Comparison of ENCODE assay signal across 9 cellular contexts in genomic region chr2:128305555-128306080, GRCh38. TPM values are rescaled to one million over a fixed set of nuclear protein-coding genes. Genes with fewer than 3 reads are reported as not detected.
A peak's percentile ranks its signal among the peaks of the same experiment; 100 is the strongest.
DNase-seq lines count a peak whose midpoint lies in the region; ATAC-seq and TF ChIP-seq lines count a peak whose summit lies in the region.
"Had no signal": no experiment of that assay in that cellular context is flagged by ENCODE, and none has a peak within 500 bp of the region (broad histone marks: within the 10 kb centered on the region; RNA-seq: fewer than 3 reads in every experiment).

No MANE protein-coding gene starts in this region.

- H3K36me3 Mint-ChIP-seq in WTC11 (no peaks in the 10 kb centered on the region), memory B cell (peaks cover 9% of the 10 kb centered on the region), T-cell (peaks cover 4% of the 10 kb centered on the region)

- H3K27me3 Mint-ChIP-seq in WTC11 (ENCODE audit: low read depth) (no peaks in the 10 kb centered on the region), memory B cell (no peaks in the 10 kb centered on the region), T-cell (no peaks in the 10 kb centered on the region)

- peaks cover 57% of the 10 kb centered on the region for H3K4me1 Mint-ChIP-seq in WTC11
- H3K4me1 Mint-ChIP-seq in memory B cell = peaks cover 46% of the 10 kb centered on the region
- peaks cover 7 to 15% (median 10%) of the 10 kb centered on the region in 3 donors for H3K4me1 Mint-ChIP-seq in T-cell

- peak overlapping the region; percentile 58; the same call in 1 of the 2 replicates for H3K27ac Mint-ChIP-seq in WTC11
- peak overlapping the region; percentile 38 for H3K27ac Mint-ChIP-seq in memory B cell
- H3K27ac Mint-ChIP-seq in T-cell = no peak overlapping the region

- ATAC-seq in GM19328 (IDR thresholded peaks at IDR 0.05; ENCODE audit: unreplicated experiment) (peak; percentile 51), HG03520 (IDR thresholded peaks at IDR 0.05; ENCODE audit: unreplicated experiment) (peak; percentile 43), WTC11 (no peak), memory B cell (ENCODE audit: low read depth) (peak; percentile 94), T-cell (replicated peaks in 1 of 4) (no peak)
- ATAC-seq: Panc1 had no signal

- H3K9me3 Mint-ChIP-seq in WTC11 (no peaks in the 10 kb centered on the region), memory B cell (no peaks in the 10 kb centered on the region), T-cell (no peaks in the 10 kb centered on the region)

- no peak for DNase-seq in WTC11 (ENCODE audit: low spot score)
- peak in 1 of 2 donors; percentile 38 for DNase-seq in memory B cell (ENCODE audit: low spot score in 2 of 2)
- no peak for DNase-seq in T-cell
- no peak for DNase-seq in superior temporal gyrus (ENCODE audit: extremely low spot score)
- no peak for DNase-seq in EL
- DNase-seq in hippocampal formation (lab: John Stamatoyannopoulos, UW) = no peak

- TF ChIP-seq CTCF in WTC11 (IDR thresholded peaks at IDR 0.05) = no peak

- H3K4me3 Mint-ChIP-seq in WTC11 = no peak overlapping the region; the same call in 1 of the 2 replicates
- no peak overlapping the region for H3K4me3 Mint-ChIP-seq in memory B cell
- no peak overlapping the region for H3K4me3 Mint-ChIP-seq in T-cell

- CTCF ChIA-PET in WTC11 (lab: Charles Lee) (interaction anchor here (0.6 to 1.8 kb wide), 8 partner anchors 10 to 242 kb away, joined by 3 to 8 read pairs (median 5); no protein-coding TSS in a partner anchor), T-cell (lab: Charles Lee) (no interaction called here)

- POLR2A ChIA-PET in WTC11 (lab: Charles Lee) = interaction anchor here (1.0 kb wide), 1 partner anchor 11 kb away, joined by 3 read pairs; no protein-coding TSS in a partner anchor
- POLR2A ChIA-PET in T-cell (lab: Charles Lee) = no interaction called here

TF ChIP-seq in WTC11, 78 proteins besides CTCF, POLR2A, EP300 and RAD21:
- no peak for TF ChIP-seq ZNF219 (CRISPR knock-in tag; IDR thresholded peaks at IDR 0.05; ENCODE audit: borderline replicate concordance)
- no peak for TF ChIP-seq CREB1 (CRISPR knock-in tag; IDR thresholded peaks at IDR 0.05)
- TF ChIP-seq, protein P1, sequence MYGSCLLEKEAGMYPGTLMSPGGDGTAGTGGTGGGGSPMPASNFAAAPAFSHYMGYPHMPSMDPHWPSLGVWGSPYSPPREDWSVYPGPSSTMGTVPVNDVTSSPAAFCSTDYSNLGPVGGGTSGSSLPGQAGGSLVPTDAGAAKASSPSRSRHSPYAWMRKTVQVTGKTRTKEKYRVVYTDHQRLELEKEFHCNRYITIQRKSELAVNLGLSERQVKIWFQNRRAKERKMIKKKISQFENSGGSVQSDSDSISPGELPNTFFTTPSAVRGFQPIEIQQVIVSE (CRISPR knock-in tag; IDR thresholded peaks at IDR 0.05; ENCODE audit: borderline replicate concordance) = no peak
- no peak for TF ChIP-seq FOXK1 (CRISPR knock-in tag; IDR thresholded peaks at IDR 0.05)
- TF ChIP-seq, protein P2, sequence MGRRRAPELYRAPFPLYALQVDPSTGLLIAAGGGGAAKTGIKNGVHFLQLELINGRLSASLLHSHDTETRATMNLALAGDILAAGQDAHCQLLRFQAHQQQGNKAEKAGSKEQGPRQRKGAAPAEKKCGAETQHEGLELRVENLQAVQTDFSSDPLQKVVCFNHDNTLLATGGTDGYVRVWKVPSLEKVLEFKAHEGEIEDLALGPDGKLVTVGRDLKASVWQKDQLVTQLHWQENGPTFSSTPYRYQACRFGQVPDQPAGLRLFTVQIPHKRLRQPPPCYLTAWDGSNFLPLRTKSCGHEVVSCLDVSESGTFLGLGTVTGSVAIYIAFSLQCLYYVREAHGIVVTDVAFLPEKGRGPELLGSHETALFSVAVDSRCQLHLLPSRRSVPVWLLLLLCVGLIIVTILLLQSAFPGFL (CRISPR knock-in tag; IDR thresholded peaks at IDR 0.05; ENCODE audit: borderline replicate concordance) = no peak
- TF ChIP-seq ZNF317 (CRISPR knock-in tag; IDR thresholded peaks at IDR 0.05; ENCODE audit: borderline replicate concordance, low read depth) = no peak
- no peak for TF ChIP-seq ZNF121 (CRISPR knock-in tag; IDR thresholded peaks at IDR 0.05)
- TF ChIP-seq ATF1 (CRISPR knock-in tag; IDR thresholded peaks at IDR 0.05) = no peak
- TF ChIP-seq ZNF532 (CRISPR knock-in tag; IDR thresholded peaks at IDR 0.05; ENCODE audit: borderline replicate concordance) = no peak
- no peak for TF ChIP-seq ZNF396 (CRISPR knock-in tag; IDR thresholded peaks at IDR 0.05; ENCODE audit: borderline replicate concordance)
- TF ChIP-seq TEAD4 (CRISPR knock-in tag; IDR thresholded peaks at IDR 0.05) = no peak
- TF ChIP-seq NR3C1 (CRISPR knock-in tag; conservative IDR thresholded peaks at IDR 0.05; ENCODE audit: low read depth) = no peak
- TF ChIP-seq ARID4B (CRISPR knock-in tag; IDR thresholded peaks at IDR 0.05; ENCODE audit: borderline replicate concordance) = no peak
- TF ChIP-seq HMGA2 (CRISPR knock-in tag; IDR thresholded peaks at IDR 0.05) = no peak
TF ChIP-seq in WTC11: peak in this region for 0.

RNA-seq across cellular contexts. Expression of gene HS6ST1, which starts 13.1 kb away (rescaled TPM):
- total RNA-seq in WTC11 (2021) (50.3 to 55.5 TPM (median 55.1 TPM) in 3 replicates), T-cell (10 to 100 TPM in 3 of 5 donors, 1 to 10 TPM in 2; 7.6 to 15.6 (median 15.4) TPM)

Comparison
In these comparisons a context has a peak if more than half of its experiments do, and no peak if none do; other contexts are left out.
1. ATAC-seq: peak in GM19328 (single experiment), HG03520 (single experiment) and memory B cell (single experiment); none in WTC11 (single experiment) and T-cell (0 of 4).
2. H3K27ac Mint-ChIP-seq: peak in WTC11 (single experiment) and memory B cell (single experiment); none in T-cell (0 of 2).